ENCODE assay signal across 17 cellular contexts in genomic region chr4:141078871-141079270, GRCh38. TPM values are rescaled to one million over a fixed set of nuclear protein-coding genes. Genes with fewer than 3 reads are reported as not detected.
"Had no signal": no experiment of that assay in that cellular context is flagged by ENCODE, and none has a peak within 500 bp of the region (broad histone marks: within the 10 kb centered on the region; RNA-seq: fewer than 3 reads in every experiment).

No MANE protein-coding gene starts in this region.

- H3K4me3 ChIP-seq: heart left ventricle had no signal

- DNase-seq: activated B cell treated with CpG ODN at 0.5 μM for 24 hours; activated CD4-positive, alpha-beta T cell treated with anti-CD3 and anti-CD28 coated beads for 48 hours; activated CD8-positive, alpha-beta memory T cell treated with anti-CD3 and anti-CD28 coated beads, Interleukin-2, amount 50 U/mL, for 4 hours; activated CD8-positive, alpha-beta T cell treated with anti-CD3 and anti-CD28 coated beads for 36 hours; activated gamma-delta T cell; activated T-cell treated with anti-CD3 and anti-CD28 coated beads, Interleukin-2, amount 50 U/mL, for 72 hours; amygdala; brain microvascular endothelial cell; cerebellar nuclear complex; dermis blood vessel endothelial cell; effector memory CD8-positive, alpha-beta T cell; naive thymus-derived CD4-positive, alpha-beta T cell; T-helper 17 cell had no signal

- ATAC-seq: activated CD8-positive, alpha-beta T cell treated with anti-CD3 and anti-CD28 coated beads for 36 hours; activated naive CD4-positive, alpha-beta T cell treated with anti-CD3 and anti-CD28 coated beads, Interleukin-2, amount 50 U/mL, for 72 hours; activated T-cell treated with anti-CD3 and anti-CD28 coated beads, Interleukin-2, amount 50 U/mL, for 72 hours; effector memory CD8-positive, alpha-beta T cell; left lobe of liver; naive thymus-derived CD4-positive, alpha-beta T cell; stimulated activated effector memory CD8-positive, alpha-beta T cell treated with anti-CD3 and anti-CD28 coated beads, Interleukin-12 subunit alpha, Interleukin-12 subunit beta, amount 100 ng/mL, for 72 hours; T-helper 17 cell had no signal

RNA-seq across cellular contexts. Expression of gene RNF150, which starts 54.4 kb away (rescaled TPM):
- total RNA-seq: activated B cell treated with CpG ODN at 0.5 μM for 24 hours, T-helper 17 cell had no signal
